ENCODE assay signal across 17 cellular contexts in the genomic region with DNA sequence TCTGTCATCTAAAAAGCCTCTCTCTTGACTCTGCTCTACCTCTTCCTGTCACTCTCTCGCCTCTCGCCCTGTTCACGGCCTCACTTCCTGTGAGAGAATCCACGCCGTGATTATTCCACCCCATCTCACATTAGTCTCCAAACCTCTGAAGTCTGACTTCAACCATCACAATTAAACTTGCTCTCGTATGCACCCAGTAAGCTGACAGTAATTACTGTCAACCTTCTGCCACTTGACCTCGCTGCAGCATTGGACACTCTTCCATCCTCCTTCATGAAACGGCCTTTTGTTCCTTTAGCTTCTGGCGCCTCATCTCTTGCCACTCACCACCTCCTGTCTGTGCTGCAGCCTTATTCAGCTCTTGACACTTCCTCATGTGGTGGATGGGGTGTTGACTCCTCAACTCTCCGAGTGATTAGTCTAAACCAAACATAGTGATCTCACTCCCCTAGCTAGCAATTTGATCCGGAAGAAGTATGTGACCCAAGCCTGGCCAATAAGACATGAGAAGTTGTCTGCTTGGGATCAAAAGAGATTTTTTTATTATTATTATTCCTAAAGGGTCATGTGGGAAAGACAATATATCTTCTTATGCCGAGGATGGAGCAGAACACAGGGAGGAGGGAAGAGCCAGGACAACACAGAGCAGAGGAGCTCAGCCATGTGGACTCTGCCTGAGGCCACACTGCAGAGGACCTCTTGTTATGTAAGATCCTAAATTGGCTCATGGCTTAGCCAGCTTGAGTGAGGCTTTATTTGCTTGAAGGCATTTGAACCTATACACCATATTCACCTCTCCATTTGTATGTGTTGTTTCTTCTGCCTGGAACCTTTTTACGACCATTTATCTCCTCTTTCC. TPM values are rescaled to one million over a fixed set of nuclear protein-coding genes. Genes with fewer than 3 reads are reported as not detected.
DNase-seq lines count a peak whose midpoint lies in the region; ATAC-seq and TF ChIP-seq lines count a peak whose summit lies in the region.
"Had no signal": no experiment of that assay in that cellular context is flagged by ENCODE, and none has a peak within 500 bp of the region (broad histone marks: within the 10 kb centered on the region; RNA-seq: fewer than 3 reads in every experiment).

No MANE protein-coding gene starts in this region.

- peaks cover 10% of the 10 kb centered on the region for H3K9me3 Mint-ChIP-seq in T-helper 2 cell treated with Interferon-gamma antibody and Interleukin-4, amounts not matched to agents 5 μg/mL and 100 μg/mL, for 36 hours

- no peak overlapping the region for H2AFZ ChIP-seq in PC-3 (ENCODE audit: low read length)
- H2AFZ ChIP-seq: parathyroid adenoma had no signal

- H3K4me2 ChIP-seq in PC-3 (ENCODE audit: low read length): no peak overlapping the region
- H3K4me2 ChIP-seq: A549, KMS-11 had no signal

- WGBS in body of pancreas, 2 donors: 84 to 86% methylated on average over 13 of the region's 13 CpGs
- WGBS in spleen, 5 donors: 70 to 82% (median 77%) methylated on average over 13 of the region's 13 CpGs

- TF ChIP-seq POLR2A in body of pancreas (IDR thresholded peaks at IDR 0.05): peak in 2 of 3 donors; percentile 11 to 32
- no peak for TF ChIP-seq POLR2A in spleen (IDR thresholded peaks at IDR 0.05)

- ATAC-seq in body of pancreas (no peak), PC-3 (no peak)

- H3K4me3 ChIP-seq in body of pancreas: no peak overlapping the region
- H3K4me3 ChIP-seq in spleen: peak overlapping the region in 5 of 8 donors; percentile 9 to 58 (median 25)
- H3K4me3 ChIP-seq in PC-3 (ENCODE audit: low read length): no peak overlapping the region
- H3K4me3 ChIP-seq: A549, left ventricle myocardium inferior, thoracic aorta had no signal

- H3K9me3 ChIP-seq in body of pancreas (no peaks in the 10 kb centered on the region), spleen (peaks cover under 1 to 19% (median 13%) of the 10 kb centered on the region in 8 donors), PC-3 (ENCODE audit: low read length) (no peaks in the 10 kb centered on the region)

- no peaks in the 10 kb centered on the region for H3K27me3 Mint-ChIP-seq in T-helper 2 cell treated with Interferon-gamma antibody and Interleukin-4, amounts not matched to agents 5 μg/mL and 100 μg/mL, for 36 hours (ENCODE audit: low read depth)

- POLR2A ChIA-PET in PC-3 (lab: Charles Lee; ENCODE audit: unreplicated experiment): no interaction called here

- peak overlapping the region; percentile 38 for H3K4me3 Mint-ChIP-seq in T-helper 2 cell treated with Interferon-gamma antibody and Interleukin-4, amounts not matched to agents 5 μg/mL and 100 μg/mL, for 36 hours

- CTCF ChIA-PET in PC-3 (lab: Charles Lee): no interaction called here

- no peaks in the 10 kb centered on the region for H3K79me2 ChIP-seq in PC-3 (ENCODE audit: low read length)
- H3K79me2 ChIP-seq: parathyroid adenoma had no signal

- DNase-seq in NCI-H748 (lab: John Stamatoyannopoulos, UW; ENCODE audit: unreplicated experiment) (peak; percentile 39), NCI-H748 treated with DMSO at 0.1 percent for 48 hours (lab: John Stamatoyannopoulos, UW) (no peak), body of pancreas (no peak), spleen (no peak), SIG-M5 treated with dmso at 0.1 percent for 504 hours (lab: John Stamatoyannopoulos, UW; ENCODE audit: unreplicated experiment) (no peak), PC-3 (no peak), GM13977 (ENCODE audit: low spot score) (no peak)
- DNase-seq in T-helper 2 cell treated with Interferon-gamma antibody and Interleukin-4, amounts not matched to agents 5 μg/mL and 100 μg/mL, for 36 hours (ENCODE audit: low spot score): no peak
- DNase-seq: DMS 273 treated with DMSO at 0.1 percent for 48 hours; effector CD8-positive, alpha-beta T cell; left ventricle myocardium inferior; NCI-H2171; stimulated activated CD4-positive, alpha-beta T cell treated with anti-CD3 and anti-CD28 coated beads, Interleukin-4, amount 100 ng/mL, for 24 hours had no signal

- no peaks in the 10 kb centered on the region for H3F3A ChIP-seq in PC-3 (ENCODE audit: low read length, unreplicated experiment)

- no peaks in the 10 kb centered on the region for H3K9me2 ChIP-seq in PC-3 (replicated peaks; ENCODE audit: low read length)

- H3K36me3 Mint-ChIP-seq in T-helper 2 cell treated with Interferon-gamma antibody and Interleukin-4, amounts not matched to agents 5 μg/mL and 100 μg/mL, for 36 hours (ENCODE audit: low read depth): peaks cover 7% of the 10 kb centered on the region

- H3K4me1 ChIP-seq in body of pancreas (peaks cover 11% of the 10 kb centered on the region), spleen (peaks cover 0 to 27% (median 14%) of the 10 kb centered on the region in 6 donors), PC-3 (ENCODE audit: insufficient read depth, low read length) (peaks cover 5% of the 10 kb centered on the region; the same call in 1 of the 2 replicates)
- H3K4me1 ChIP-seq: parathyroid adenoma had no signal

- H3K9ac ChIP-seq in PC-3 (ENCODE audit: low read length): no peak overlapping the region
- H3K9ac ChIP-seq: KMS-11, parathyroid adenoma had no signal

- H3K36me3 ChIP-seq in body of pancreas (replicated peaks in 1 of 2; ENCODE audit: insufficient read depth in 1 of 2, low read depth in 2 of 2) (no peaks in the 10 kb centered on the region), spleen (no peaks in the 10 kb centered on the region), PC-3 (ENCODE audit: low read depth, low read length) (no peaks in the 10 kb centered on the region)
- H3K36me3 ChIP-seq: left ventricle myocardium inferior, thoracic aorta had no signal

- H3K27ac Mint-ChIP-seq in T-helper 2 cell treated with Interferon-gamma antibody and Interleukin-4, amounts not matched to agents 5 μg/mL and 100 μg/mL, for 36 hours: peak overlapping the region; percentile 62

- no TSS peak for BruUV-seq in PC-3 (replicated peaks; lab: Mats Ljungman, UMichigan)

- in situ Hi-C loops in GM13977 (cut with MboI; ENCODE audit: low pct_unique_long_range_greater_than_20kb, low sequenced_read_pairs, unreplicated experiment): no loop called here

- no peak overlapping the region for H3K27ac ChIP-seq in body of pancreas
- peak overlapping the region in 6 of 8 donors; percentile 47 to 83 (median 76) for H3K27ac ChIP-seq in spleen
- H3K27ac ChIP-seq in PC-3 (ENCODE audit: low read length): no peak overlapping the region
- H3K27ac ChIP-seq: KMS-11, left ventricle myocardium inferior, parathyroid adenoma, thoracic aorta had no signal

- intact Hi-C loops in body of pancreas (cut with DNase I) (no loop called here), spleen (cut with DNase I; ENCODE audit: low total_unique reads) (no loop called here), PC-3 (cut with micrococcal nuclease) (no loop called here)

- no peaks in the 10 kb centered on the region for H4K20me1 ChIP-seq in PC-3 (ENCODE audit: low read length)

- no peaks in the 10 kb centered on the region for H3K27me3 ChIP-seq in body of pancreas
- H3K27me3 ChIP-seq in spleen (replicated peaks in 1 of 7): no peaks in the 10 kb centered on the region
- no peaks in the 10 kb centered on the region for H3K27me3 ChIP-seq in PC-3 (ENCODE audit: low read length)

- TF ChIP-seq CTCF in body of pancreas (IDR thresholded peaks at IDR 0.05) (no peak), spleen (IDR thresholded peaks at IDR 0.05 in 8 of 11, conservative IDR thresholded peaks at IDR 0.05 in 3 of 11) (no peak), PC-3 (conservative IDR thresholded peaks at IDR 0.05; ENCODE audit: low read depth, low read length) (no peak), GM13977 (IDR thresholded peaks at IDR 0.05; ENCODE audit: extremely low read depth, insufficient read depth, missing control alignments) (no peak)

- H3K4me1 Mint-ChIP-seq in T-helper 2 cell treated with Interferon-gamma antibody and Interleukin-4, amounts not matched to agents 5 μg/mL and 100 μg/mL, for 36 hours (ENCODE audit: low read depth): peaks cover 30% of the 10 kb centered on the region

RNA-seq across cellular contexts. Expression of a gene that starts 38.4 kb away (rescaled TPM):
- total RNA-seq in body of pancreas (10 to 100 TPM; 68.0 to 77.8 TPM), spleen (10 to 100 TPM; 11.3 to 25.8 (median 20.8) TPM), PC-3 (2014; rRNA removed) (88.0 and 93.0 TPM in 2 replicates)
- 1 to 10 TPM; 5.3 to 8.3 (median 8.1) TPM for polyA plus RNA-seq in spleen

RNA-seq across cellular contexts. Expression of a gene that starts 56.0 kb away (rescaled TPM):
- total RNA-seq in body of pancreas (1 to 10 TPM in 1 of 2 donors, under 1 TPM in 1; 0.52 to 2.6 TPM), spleen (10 to 100 TPM; 22.0 to 36.7 (median 27.2) TPM), PC-3 (2014; rRNA removed) (1.6 and 2.2 TPM in 2 replicates)
- polyA plus RNA-seq in spleen: 1 to 10 TPM; 4.0 to 4.6 (median 4.1) TPM

Comparison
In these comparisons a context has a peak if more than half of its experiments do, and no peak if none do; other contexts are left out.
1. H3K27ac ChIP-seq: peak in spleen (6 of 8); none in body of pancreas (0 of 4) and PC-3 (single experiment).
2. H3K4me3 ChIP-seq: peak in spleen (5 of 8); none in body of pancreas (0 of 2) and PC-3 (single experiment).
3. POLR2A ChIP-seq: peak in body of pancreas (2 of 3); none in spleen (0 of 3).